Comparison of ENCODE assay signal across 20 cellular contexts in the genomic region with DNA sequence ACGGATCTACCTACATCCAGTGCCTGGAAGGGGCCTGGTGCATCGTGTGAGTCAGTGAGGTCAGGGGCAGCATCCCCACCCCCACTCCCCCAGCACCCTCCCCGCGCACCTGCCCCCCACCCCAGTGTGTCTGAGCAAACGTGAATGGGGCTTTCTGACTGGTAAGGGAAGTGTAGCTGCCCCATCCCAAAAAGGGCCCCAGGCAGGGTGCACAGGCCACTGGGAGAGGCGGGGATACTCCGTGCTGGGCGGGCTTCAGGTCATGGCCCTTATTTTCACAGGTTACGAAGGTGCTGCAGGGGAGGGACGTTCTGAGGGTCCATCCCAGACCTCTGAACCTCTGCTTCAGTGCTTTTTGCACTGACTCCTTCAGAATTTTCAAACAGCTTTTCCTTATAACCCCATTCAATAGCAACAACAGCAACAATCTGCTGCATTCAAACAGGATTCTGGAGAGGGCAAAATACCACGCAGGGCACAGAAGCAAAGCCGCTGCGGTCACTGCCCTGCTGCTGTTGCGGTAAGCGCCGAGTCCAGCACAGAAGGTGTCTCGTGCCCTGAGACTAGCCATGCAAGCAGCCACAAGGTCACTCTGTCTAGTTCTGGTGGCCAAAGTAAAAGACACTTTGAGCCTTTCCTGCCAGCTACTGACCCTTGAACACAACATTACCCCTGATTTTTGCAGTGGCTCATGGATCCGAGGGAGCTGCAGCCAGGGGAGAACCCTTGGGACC. TPM values are rescaled to one million over a fixed set of nuclear protein-coding genes. Genes with fewer than 3 reads are reported as not detected.
DNase-seq lines count a peak whose midpoint lies in the region; ATAC-seq and TF ChIP-seq lines count a peak whose summit lies in the region.
"Had no signal": no experiment of that assay in that cellular context is flagged by ENCODE, and none has a peak within 500 bp of the region (broad histone marks: within the 10 kb centered on the region; RNA-seq: fewer than 3 reads in every experiment).

No MANE protein-coding gene starts in this region.

- CTCF ChIA-PET in activated naive CD4-positive, alpha-beta T cell treated with anti-CD3 and anti-CD28 coated beads for 36 hours (lab: Charles Lee), result no interaction called here

- peak; percentile 1 for DNase-seq in activated naive CD4-positive, alpha-beta T cell treated with anti-CD3 and anti-CD28 coated beads for 36 hours
- DNase-seq in activated naive CD4-positive, alpha-beta T cell treated with anti-CD3 and anti-CD28 coated beads, Interleukin-2, amount 50 U/mL, for 16 hours, result no peak
- no peak for DNase-seq in NT2/D1 (ENCODE audit: low read depth, low spot score)
- DNase-seq in left lung, result peak; percentile 7 to 28
- DNase-seq in sigmoid colon, result peak; percentile 33
- DNase-seq in NCI-H526 (lab: John Stamatoyannopoulos, UW), result no peak
- no peak for DNase-seq in HuH-7 (ENCODE audit: low spot score)
- no peak for DNase-seq in NCI-H2081 treated with DMSO at 0.1 percent for 48 hours (lab: John Stamatoyannopoulos, UW)
- DNase-seq: EL, GF-D8, NCI-H1105, NCI-H146, NCI-H2029, NCI-H2171, NCI-H345, NCI-H524, OCI-M1 had no signal

- H3K9me3 Mint-ChIP-seq in activated naive CD4-positive, alpha-beta T cell treated with anti-CD3 and anti-CD28 coated beads for 36 hours, result peaks cover 23% of the 10 kb centered on the region

- H3K4me3 ChIP-seq in NT2/D1 (ENCODE audit: insufficient read length, low read depth) (no peak overlapping the region), left lung (no peak overlapping the region), sigmoid colon (no peak overlapping the region)

- no peaks in the 10 kb centered on the region for H3K4me1 Mint-ChIP-seq in activated naive CD4-positive, alpha-beta T cell treated with anti-CD3 and anti-CD28 coated beads for 36 hours (ENCODE audit: low read depth)

- no peaks in the 10 kb centered on the region for H3K36me3 ChIP-seq in NT2/D1 (ENCODE audit: insufficient read depth, insufficient read length, low read length)
- no peaks in the 10 kb centered on the region for H3K36me3 ChIP-seq in left lung
- no peaks in the 10 kb centered on the region for H3K36me3 ChIP-seq in sigmoid colon

- no peak overlapping the region for H3K27ac Mint-ChIP-seq in activated naive CD4-positive, alpha-beta T cell treated with anti-CD3 and anti-CD28 coated beads for 36 hours
- H3K27ac Mint-ChIP-seq: B cell, IgD-negative memory B cell had no signal

- peaks cover 8% of the 10 kb centered on the region for H3K36me3 Mint-ChIP-seq in activated naive CD4-positive, alpha-beta T cell treated with anti-CD3 and anti-CD28 coated beads for 36 hours (ENCODE audit: low read depth)
- H3K36me3 Mint-ChIP-seq: IgD-negative memory B cell had no signal

- no peak overlapping the region for H3K4me3 Mint-ChIP-seq in activated naive CD4-positive, alpha-beta T cell treated with anti-CD3 and anti-CD28 coated beads for 36 hours
- H3K4me3 Mint-ChIP-seq: B cell had no signal

- H3K9ac ChIP-seq in NT2/D1 (ENCODE audit: insufficient read length, low read depth), result peak overlapping the region; percentile 47

- H3K27ac ChIP-seq in left lung, result no peak overlapping the region
- H3K27ac ChIP-seq in sigmoid colon, result no peak overlapping the region

- H3K4me1 ChIP-seq in NT2/D1 (ENCODE audit: insufficient read depth, insufficient read length), result peaks cover 8% of the 10 kb centered on the region
- H3K4me1 ChIP-seq in left lung, result peaks cover 0 to 12% of the 10 kb centered on the region in 2 donors
- H3K4me1 ChIP-seq in sigmoid colon, result no peaks in the 10 kb centered on the region

- TF ChIP-seq POLR2A in sigmoid colon (IDR thresholded peaks at IDR 0.05), result no peak

- H3K27me3 ChIP-seq in NT2/D1 (ENCODE audit: insufficient read depth, insufficient read length) (peaks cover 8% of the 10 kb centered on the region), left lung (peaks cover 36 to 75% of the 10 kb centered on the region in 2 donors), sigmoid colon (peaks cover 11 to 69% (median 49%) of the 10 kb centered on the region in 3 donors)

- H3K27me3 Mint-ChIP-seq in activated naive CD4-positive, alpha-beta T cell treated with anti-CD3 and anti-CD28 coated beads for 36 hours (ENCODE audit: low read depth), result peaks cover 39% of the 10 kb centered on the region

- H3K9me3 ChIP-seq in NT2/D1 (ENCODE audit: insufficient read depth, low read length), result peaks cover 21% of the 10 kb centered on the region; the same call in 1 of the 2 replicates
- peaks cover 0 to 35% of the 10 kb centered on the region in 2 donors for H3K9me3 ChIP-seq in left lung
- H3K9me3 ChIP-seq in sigmoid colon, result peaks cover 0 to 23% (median 14%) of the 10 kb centered on the region in 4 donors

- TF ChIP-seq EP300 in sigmoid colon (IDR thresholded peaks at IDR 0.05), result no peak

- TF ChIP-seq CTCF in left lung (IDR thresholded peaks at IDR 0.05) (no peak), sigmoid colon (IDR thresholded peaks at IDR 0.05) (no peak)

- intact Hi-C loops in activated naive CD4-positive, alpha-beta T cell treated with anti-CD3 and anti-CD28 coated beads for 36 hours (cut with micrococcal nuclease), result no loop called here
- intact Hi-C loops in left lung (cut with DNase I) (no loop called here), sigmoid colon (cut with DNase I) (no loop called here)

- 74 to 75% methylated on average over 18 of the region's 18 CpGs for WGBS in sigmoid colon, 2 donors

- ATAC-seq in left lung, result no peak
- ATAC-seq: Right ventricle myocardium inferior had no signal

RNA-seq across cellular contexts. Expression of a gene that starts 10.3 kb away (rescaled TPM):
- 1 to 10 TPM in 1 of 2 experiments, under 1 TPM in 1; 0.91 to 1.1 TPM for total RNA-seq in activated naive CD4-positive, alpha-beta T cell treated with anti-CD3 and anti-CD28 coated beads for 36 hours
- 1 to 10 TPM in 1 of 2 donors, under 1 TPM in 1; 0.44 to 1.2 TPM for total RNA-seq in left lung
- total RNA-seq in sigmoid colon, result under 1 TPM; 0.16 to 0.83 (median 0.63) TPM
- under 1 TPM in 2 of 3 donors, not detected in 1; under 0.01 to 0.57 TPM for polyA plus RNA-seq in sigmoid colon

Comparison
In these comparisons a context has a peak if more than half of its experiments do, and no peak if none do; other contexts are left out.
1. DNase-seq: peak in activated naive CD4-positive, alpha-beta T cell treated with anti-CD3 and anti-CD28 coated beads for 36 hours (single experiment), left lung (2 of 2) and sigmoid colon (single experiment); none in activated naive CD4-positive, alpha-beta T cell treated with anti-CD3 and anti-CD28 coated beads, Interleukin-2, amount 50 U/mL, for 16 hours (single experiment), NT2/D1 (single experiment), NCI-H526 (0 of 2), HuH-7 (single experiment) and NCI-H2081 treated with DMSO at 0.1 percent for 48 hours (single experiment).